In genomic region chr1:24002664-24003063, GRCh38 we compare ENCODE assay signal across 1 cellular context.
TF ChIP-seq lines count a peak whose summit lies in the region.

No MANE protein-coding gene starts in this region.

TF ChIP-seq in GM23338, 12 proteins besides CTCF, POLR2A, EP300 and RAD21 (continued from another document):
- TF ChIP-seq ZNF462 (CRISPR knock-in tag; IDR thresholded peaks at IDR 0.05) (no peak), ZNF114 (CRISPR knock-in tag; IDR thresholded peaks at IDR 0.05) (no peak), JUNB (IDR thresholded peaks at IDR 0.05; ENCODE audit: unreplicated experiment) (no peak), CREB1 (CRISPR knock-in tag; IDR thresholded peaks at IDR 0.05; ENCODE audit: low read depth) (no peak), NANOG (IDR thresholded peaks at IDR 0.05; ENCODE audit: borderline replicate concordance) (no peak), REST (IDR thresholded peaks at IDR 0.05; ENCODE audit: unreplicated experiment) (no peak), STAT1 (IDR thresholded peaks at IDR 0.05; ENCODE audit: unreplicated experiment) (no peak), ZNF331 (CRISPR knock-in tag; IDR thresholded peaks at IDR 0.05; ENCODE audit: low read depth) (no peak), ETS1 (IDR thresholded peaks at IDR 0.05) (no peak)
